Comparison of ENCODE assay signal across 1 cellular context in genomic region chr16:3057181-3058166, GRCh38.
TF ChIP-seq lines count a peak whose summit lies in the region.

No MANE protein-coding gene starts in this region.

TF ChIP-seq in neural cell, 6 proteins besides CTCF, POLR2A, EP300 and RAD21 (continued from another document):
- TF ChIP-seq REST (IDR thresholded peaks at IDR 0.05; ENCODE audit: borderline replicate concordance) (no peak), POLR2AphosphoS5 (IDR thresholded peaks at IDR 0.05) (no peak), SMC3 (conservative IDR thresholded peaks at IDR 0.05; ENCODE audit: poor library complexity) (no peak), TAF1 (IDR thresholded peaks at IDR 0.05; ENCODE audit: low read depth) (no peak)
